Comparison of ENCODE assay signal across 8 cellular contexts in genomic region chr1:44327679-44328491, GRCh38. TPM values are rescaled to one million over a fixed set of nuclear protein-coding genes. Genes with fewer than 3 reads are reported as not detected.
DNase-seq lines count a peak whose midpoint lies in the region; TF ChIP-seq lines count a peak whose summit lies in the region.

No MANE protein-coding gene starts in this region.

- H3K27ac ChIP-seq in A673 (ENCODE audit: low read depth, low read length, poor library complexity, severe bottlenecking) = no peak overlapping the region
- H3K27ac ChIP-seq in SJSA1 = peak overlapping the region; percentile 74
- H3K27ac ChIP-seq in sigmoid colon = peak overlapping the region in 3 of 4 donors; percentile 48 to 54 (median 50)

- WGBS in sigmoid colon, 2 donors = 72 to 80% methylated on average over 8 of the region's 8 CpGs

- BruUV-seq in A673 (replicated peaks; lab: Mats Ljungman, UMichigan) = no TSS peak

- TF ChIP-seq POLR2A in sigmoid colon (IDR thresholded peaks at IDR 0.05) = no peak

- TF ChIP-seq CTCF in A673 (conservative IDR thresholded peaks at IDR 0.05; ENCODE audit: low read depth, low read length) (no peak), sigmoid colon (IDR thresholded peaks at IDR 0.05) (no peak)

- no peak for TF ChIP-seq EP300 in sigmoid colon (IDR thresholded peaks at IDR 0.05)

- H3K9me3 ChIP-seq in A673 (ENCODE audit: low read depth, low read length, poor library complexity, severe bottlenecking) (no peaks in the 10 kb centered on the region), SJSA1 (replicated peaks) (no peaks in the 10 kb centered on the region), sigmoid colon (no peaks in the 10 kb centered on the region)

- CTCF ChIA-PET in A673 (lab: Charles Lee) = interaction anchor here (1.1 kb wide), 1 partner anchor 10 kb away, joined by 3 read pairs; no protein-coding TSS in a partner anchor

- POLR2A ChIA-PET in A673 (lab: Charles Lee; ENCODE audit: low non-redundant PET) = no interaction called here

- DNase-seq in A673 (ENCODE audit: low spot score) (peak; percentile 80), HuH-7 (ENCODE audit: low spot score) (peak; percentile 52), SJSA1 (ENCODE audit: low read depth in 1 of 2, low spot score in 2 of 2) (peak; percentile 97 to 99), glomerular endothelial cell (ENCODE audit: extremely low read depth, low read depth, low spot score) (peak; percentile 84), sigmoid colon (peak; percentile 94), UCSD-AML1 (lab: John Stamatoyannopoulos, UW; ENCODE audit: unreplicated experiment) (no peak), DMS114 treated with DMSO at 0.1 percent for 48 hours (lab: John Stamatoyannopoulos, UW; ENCODE audit: unreplicated experiment) (no peak)
- no peak for DNase-seq in stimulated activated CD4-positive, alpha-beta T cell treated with anti-CD3 and anti-CD28 coated beads, Interleukin-4, amount 100 ng/mL, for 24 hours

- intact Hi-C loops in A673 (cut with micrococcal nuclease; ENCODE audit: unreplicated experiment) (no loop called here), sigmoid colon (cut with DNase I) (no loop called here)

- H3K36me3 ChIP-seq in A673 (ENCODE audit: insufficient read depth, low read length, poor library complexity, severe bottlenecking) (no peaks in the 10 kb centered on the region), SJSA1 (peaks cover 7% of the 10 kb centered on the region; the same call in 1 of the 2 replicates), sigmoid colon (peaks cover 0 to 14% (median 0%) of the 10 kb centered on the region in 4 donors)

- peaks cover 27% of the 10 kb centered on the region for H3K4me1 ChIP-seq in A673 (ENCODE audit: insufficient read depth, low read length, poor library complexity, severe bottlenecking)
- H3K4me1 ChIP-seq in SJSA1 (replicated peaks) = peaks cover 27% of the 10 kb centered on the region
- peaks cover 0 to 26% (median 19%) of the 10 kb centered on the region in 4 donors for H3K4me1 ChIP-seq in sigmoid colon

- H3K27me3 ChIP-seq in A673 (replicated peaks; ENCODE audit: insufficient read depth, low read depth, low read length, poor library complexity) = no peaks in the 10 kb centered on the region
- no peaks in the 10 kb centered on the region for H3K27me3 ChIP-seq in SJSA1 (replicated peaks)
- no peaks in the 10 kb centered on the region for H3K27me3 ChIP-seq in sigmoid colon

- H3K4me3 ChIP-seq in A673 (ENCODE audit: low read depth, low read length, poor library complexity, severe bottlenecking) (no peak overlapping the region), SJSA1 (no peak overlapping the region), sigmoid colon (no peak overlapping the region)

RNA-seq across cellular contexts. Expression of gene ERI3, which starts 27.2 kb away (rescaled TPM):
- total RNA-seq in A673 (2021) = 95.4 and 97.9 TPM in 2 replicates
- total RNA-seq in SJSA1 (2014; rRNA removed; shearing (Covaris generic)) = 64.6 and 68.9 TPM in 2 replicates
- 48.7 and 50.6 TPM in 2 replicates for total RNA-seq in glomerular endothelial cell
- total RNA-seq in sigmoid colon = 10 to 100 TPM; 33.2 to 50.4 (median 39.8) TPM
- 10 to 100 TPM; 25.6 to 88.3 (median 69.6) TPM for polyA plus RNA-seq in sigmoid colon

Comparison
In these comparisons a context has a peak if more than half of its experiments do, and no peak if none do; other contexts are left out.
1. DNase-seq: peak in A673 (single experiment), HuH-7 (single experiment), SJSA1 (2 of 2), glomerular endothelial cell (single experiment) and sigmoid colon (single experiment); none in UCSD-AML1 (single experiment), DMS114 treated with DMSO at 0.1 percent for 48 hours (single experiment) and stimulated activated CD4-positive, alpha-beta T cell treated with anti-CD3 and anti-CD28 coated beads, Interleukin-4, amount 100 ng/mL, for 24 hours (single experiment).